3 cellular contexts compared by ENCODE assay signal in the genomic region with DNA sequence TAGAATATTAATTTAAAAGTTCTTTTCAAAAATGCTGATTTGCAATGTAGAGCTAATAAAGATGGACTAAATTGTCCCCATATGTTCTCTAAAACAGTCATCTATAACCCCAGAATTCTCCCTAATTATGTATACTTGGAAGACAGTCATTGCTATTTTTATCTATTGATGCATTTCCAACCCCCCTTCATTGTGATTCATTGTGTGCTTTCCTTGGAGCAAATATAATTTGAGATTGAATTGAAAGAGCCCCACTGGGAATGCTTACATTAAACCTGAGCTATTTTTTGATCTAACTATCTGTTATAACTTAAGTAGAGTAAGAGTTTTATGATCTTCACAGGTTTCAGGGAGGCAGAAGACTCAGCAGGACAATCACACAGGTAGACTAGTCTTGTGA.
TF ChIP-seq lines count a peak whose summit lies in the region.

No MANE protein-coding gene starts in this region.

TF ChIP-seq in SK-N-SH treated with all-trans-retinoic acid at 6 μM for 48 hours, 23 proteins besides CTCF, POLR2A, EP300 and RAD21 (continues in another document):
- TF ChIP-seq ZNF70 (CRISPR knock-in tag; IDR thresholded peaks at IDR 0.05), result no peak
- no peak for TF ChIP-seq ARNTL (CRISPR knock-in tag; IDR thresholded peaks at IDR 0.05; ENCODE audit: borderline replicate concordance, low read depth)
- TF ChIP-seq GLIS3 (CRISPR knock-in tag; IDR thresholded peaks at IDR 0.05), result no peak
- TF ChIP-seq TCF4 (CRISPR knock-in tag; IDR thresholded peaks at IDR 0.05; ENCODE audit: borderline replicate concordance), result no peak
- TF ChIP-seq, protein P1, sequence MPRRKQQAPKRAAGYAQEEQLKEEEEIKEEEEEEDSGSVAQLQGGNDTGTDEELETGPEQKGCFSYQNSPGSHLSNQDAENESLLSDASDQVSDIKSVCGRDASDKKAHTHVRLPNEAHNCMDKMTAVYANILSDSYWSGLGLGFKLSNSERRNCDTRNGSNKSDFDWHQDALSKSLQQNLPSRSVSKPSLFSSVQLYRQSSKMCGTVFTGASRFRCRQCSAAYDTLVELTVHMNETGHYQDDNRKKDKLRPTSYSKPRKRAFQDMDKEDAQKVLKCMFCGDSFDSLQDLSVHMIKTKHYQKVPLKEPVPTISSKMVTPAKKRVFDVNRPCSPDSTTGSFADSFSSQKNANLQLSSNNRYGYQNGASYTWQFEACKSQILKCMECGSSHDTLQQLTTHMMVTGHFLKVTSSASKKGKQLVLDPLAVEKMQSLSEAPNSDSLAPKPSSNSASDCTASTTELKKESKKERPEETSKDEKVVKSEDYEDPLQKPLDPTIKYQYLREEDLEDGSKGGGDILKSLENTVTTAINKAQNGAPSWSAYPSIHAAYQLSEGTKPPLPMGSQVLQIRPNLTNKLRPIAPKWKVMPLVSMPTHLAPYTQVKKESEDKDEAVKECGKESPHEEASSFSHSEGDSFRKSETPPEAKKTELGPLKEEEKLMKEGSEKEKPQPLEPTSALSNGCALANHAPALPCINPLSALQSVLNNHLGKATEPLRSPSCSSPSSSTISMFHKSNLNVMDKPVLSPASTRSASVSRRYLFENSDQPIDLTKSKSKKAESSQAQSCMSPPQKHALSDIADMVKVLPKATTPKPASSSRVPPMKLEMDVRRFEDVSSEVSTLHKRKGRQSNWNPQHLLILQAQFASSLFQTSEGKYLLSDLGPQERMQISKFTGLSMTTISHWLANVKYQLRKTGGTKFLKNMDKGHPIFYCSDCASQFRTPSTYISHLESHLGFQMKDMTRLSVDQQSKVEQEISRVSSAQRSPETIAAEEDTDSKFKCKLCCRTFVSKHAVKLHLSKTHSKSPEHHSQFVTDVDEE (CRISPR knock-in tag; IDR thresholded peaks at IDR 0.05), result no peak
- TF ChIP-seq ZC3H10 (CRISPR knock-in tag; IDR thresholded peaks at IDR 0.05), result no peak
- TF ChIP-seq RARB (CRISPR knock-in tag; IDR thresholded peaks at IDR 0.05), result no peak
- TF ChIP-seq BACH2 (CRISPR knock-in tag; IDR thresholded peaks at IDR 0.05; ENCODE audit: borderline replicate concordance), result no peak
- no peak for TF ChIP-seq CSDC2 (CRISPR knock-in tag; IDR thresholded peaks at IDR 0.05)
- no peak for TF ChIP-seq SNAI2 (CRISPR knock-in tag; IDR thresholded peaks at IDR 0.05)
- TF ChIP-seq ZFP30 (CRISPR knock-in tag; IDR thresholded peaks at IDR 0.05), result no peak
- TF ChIP-seq, protein P2, sequence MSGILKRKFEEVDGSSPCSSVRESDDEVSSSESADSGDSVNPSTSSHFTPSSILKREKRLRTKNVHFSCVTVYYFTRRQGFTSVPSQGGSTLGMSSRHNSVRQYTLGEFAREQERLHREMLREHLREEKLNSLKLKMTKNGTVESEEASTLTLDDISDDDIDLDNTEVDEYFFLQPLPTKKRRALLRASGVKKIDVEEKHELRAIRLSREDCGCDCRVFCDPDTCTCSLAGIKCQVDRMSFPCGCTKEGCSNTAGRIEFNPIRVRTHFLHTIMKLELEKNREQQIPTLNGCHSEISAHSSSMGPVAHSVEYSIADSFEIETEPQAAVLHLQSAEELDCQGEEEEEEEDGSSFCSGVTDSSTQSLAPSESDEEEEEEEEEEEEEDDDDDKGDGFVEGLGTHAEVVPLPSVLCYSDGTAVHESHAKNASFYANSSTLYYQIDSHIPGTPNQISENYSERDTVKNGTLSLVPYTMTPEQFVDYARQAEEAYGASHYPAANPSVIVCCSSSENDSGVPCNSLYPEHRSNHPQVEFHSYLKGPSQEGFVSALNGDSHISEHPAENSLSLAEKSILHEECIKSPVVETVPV (CRISPR knock-in tag; IDR thresholded peaks at IDR 0.05), result no peak
- TF ChIP-seq, protein P3, sequence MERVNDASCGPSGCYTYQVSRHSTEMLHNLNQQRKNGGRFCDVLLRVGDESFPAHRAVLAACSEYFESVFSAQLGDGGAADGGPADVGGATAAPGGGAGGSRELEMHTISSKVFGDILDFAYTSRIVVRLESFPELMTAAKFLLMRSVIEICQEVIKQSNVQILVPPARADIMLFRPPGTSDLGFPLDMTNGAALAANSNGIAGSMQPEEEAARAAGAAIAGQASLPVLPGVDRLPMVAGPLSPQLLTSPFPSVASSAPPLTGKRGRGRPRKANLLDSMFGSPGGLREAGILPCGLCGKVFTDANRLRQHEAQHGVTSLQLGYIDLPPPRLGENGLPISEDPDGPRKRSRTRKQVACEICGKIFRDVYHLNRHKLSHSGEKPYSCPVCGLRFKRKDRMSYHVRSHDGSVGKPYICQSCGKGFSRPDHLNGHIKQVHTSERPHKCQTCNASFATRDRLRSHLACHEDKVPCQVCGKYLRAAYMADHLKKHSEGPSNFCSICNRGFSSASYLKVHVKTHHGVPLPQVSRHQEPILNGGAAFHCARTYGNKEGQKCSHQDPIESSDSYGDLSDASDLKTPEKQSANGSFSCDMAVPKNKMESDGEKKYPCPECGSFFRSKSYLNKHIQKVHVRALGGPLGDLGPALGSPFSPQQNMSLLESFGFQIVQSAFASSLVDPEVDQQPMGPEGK (CRISPR knock-in tag; IDR thresholded peaks at IDR 0.05; ENCODE audit: borderline replicate concordance), result no peak

TF ChIP-seq in SK-N-SH, 30 proteins besides CTCF, POLR2A, EP300 and RAD21:
- no peak for TF ChIP-seq NFIC (IDR thresholded peaks at IDR 0.05; ENCODE audit: borderline replicate concordance)
- no peak for TF ChIP-seq PBX3 (IDR thresholded peaks at IDR 0.05)
- no peak for TF ChIP-seq SIN3A (IDR thresholded peaks at IDR 0.05; ENCODE audit: borderline replicate concordance, low read depth, low read length)
- TF ChIP-seq, protein P4, sequence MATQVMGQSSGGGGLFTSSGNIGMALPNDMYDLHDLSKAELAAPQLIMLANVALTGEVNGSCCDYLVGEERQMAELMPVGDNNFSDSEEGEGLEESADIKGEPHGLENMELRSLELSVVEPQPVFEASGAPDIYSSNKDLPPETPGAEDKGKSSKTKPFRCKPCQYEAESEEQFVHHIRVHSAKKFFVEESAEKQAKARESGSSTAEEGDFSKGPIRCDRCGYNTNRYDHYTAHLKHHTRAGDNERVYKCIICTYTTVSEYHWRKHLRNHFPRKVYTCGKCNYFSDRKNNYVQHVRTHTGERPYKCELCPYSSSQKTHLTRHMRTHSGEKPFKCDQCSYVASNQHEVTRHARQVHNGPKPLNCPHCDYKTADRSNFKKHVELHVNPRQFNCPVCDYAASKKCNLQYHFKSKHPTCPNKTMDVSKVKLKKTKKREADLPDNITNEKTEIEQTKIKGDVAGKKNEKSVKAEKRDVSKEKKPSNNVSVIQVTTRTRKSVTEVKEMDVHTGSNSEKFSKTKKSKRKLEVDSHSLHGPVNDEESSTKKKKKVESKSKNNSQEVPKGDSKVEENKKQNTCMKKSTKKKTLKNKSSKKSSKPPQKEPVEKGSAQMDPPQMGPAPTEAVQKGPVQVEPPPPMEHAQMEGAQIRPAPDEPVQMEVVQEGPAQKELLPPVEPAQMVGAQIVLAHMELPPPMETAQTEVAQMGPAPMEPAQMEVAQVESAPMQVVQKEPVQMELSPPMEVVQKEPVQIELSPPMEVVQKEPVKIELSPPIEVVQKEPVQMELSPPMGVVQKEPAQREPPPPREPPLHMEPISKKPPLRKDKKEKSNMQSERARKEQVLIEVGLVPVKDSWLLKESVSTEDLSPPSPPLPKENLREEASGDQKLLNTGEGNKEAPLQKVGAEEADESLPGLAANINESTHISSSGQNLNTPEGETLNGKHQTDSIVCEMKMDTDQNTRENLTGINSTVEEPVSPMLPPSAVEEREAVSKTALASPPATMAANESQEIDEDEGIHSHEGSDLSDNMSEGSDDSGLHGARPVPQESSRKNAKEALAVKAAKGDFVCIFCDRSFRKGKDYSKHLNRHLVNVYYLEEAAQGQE (IDR thresholded peaks at IDR 0.05; ENCODE audit: low read depth, low read length), result no peak
- TF ChIP-seq JUND (IDR thresholded peaks at IDR 0.05), result no peak
- TF ChIP-seq POLR2AphosphoS5 (IDR thresholded peaks at IDR 0.05; ENCODE audit: low read depth, low read length), result no peak
- TF ChIP-seq GATA2 (CRISPR knock-in tag; IDR thresholded peaks at IDR 0.05), result no peak
- no peak for TF ChIP-seq GABPA (IDR thresholded peaks at IDR 0.05; ENCODE audit: low read depth)
- TF ChIP-seq TEAD4 (IDR thresholded peaks at IDR 0.05; ENCODE audit: borderline replicate concordance, insufficient read depth), result no peak

TF ChIP-seq in HepG2, 621 proteins besides CTCF, POLR2A, EP300 and RAD21:
- no peak for TF ChIP-seq CEBPZ (IDR thresholded peaks at IDR 0.05; ENCODE audit: low read length)
- TF ChIP-seq ZBTB1 (CRISPR knock-in tag; IDR thresholded peaks at IDR 0.05; ENCODE audit: borderline replicate concordance), result no peak
- no peak for TF ChIP-seq ATRX (CRISPR knock-in tag; IDR thresholded peaks at IDR 0.05; ENCODE audit: borderline replicate concordance)
- TF ChIP-seq, protein P5, sequence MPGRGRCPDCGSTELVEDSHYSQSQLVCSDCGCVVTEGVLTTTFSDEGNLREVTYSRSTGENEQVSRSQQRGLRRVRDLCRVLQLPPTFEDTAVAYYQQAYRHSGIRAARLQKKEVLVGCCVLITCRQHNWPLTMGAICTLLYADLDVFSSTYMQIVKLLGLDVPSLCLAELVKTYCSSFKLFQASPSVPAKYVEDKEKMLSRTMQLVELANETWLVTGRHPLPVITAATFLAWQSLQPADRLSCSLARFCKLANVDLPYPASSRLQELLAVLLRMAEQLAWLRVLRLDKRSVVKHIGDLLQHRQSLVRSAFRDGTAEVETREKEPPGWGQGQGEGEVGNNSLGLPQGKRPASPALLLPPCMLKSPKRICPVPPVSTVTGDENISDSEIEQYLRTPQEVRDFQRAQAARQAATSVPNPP (CRISPR knock-in tag; IDR thresholded peaks at IDR 0.05), result no peak
- no peak for TF ChIP-seq CEBPG (CRISPR knock-in tag; IDR thresholded peaks at IDR 0.05)
- TF ChIP-seq, protein P6, sequence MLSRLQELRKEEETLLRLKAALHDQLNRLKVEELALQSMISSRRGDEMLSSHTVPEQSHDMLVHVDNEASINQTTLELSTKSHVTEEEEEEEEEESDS (CRISPR knock-in tag; IDR thresholded peaks at IDR 0.05; ENCODE audit: borderline replicate concordance), result no peak
- no peak for TF ChIP-seq ZNF205 (CRISPR knock-in tag; IDR thresholded peaks at IDR 0.05)
- no peak for TF ChIP-seq ATF1 (CRISPR knock-in tag; IDR thresholded peaks at IDR 0.05)
- no peak for TF ChIP-seq MXD4 (CRISPR knock-in tag; IDR thresholded peaks at IDR 0.05)
- TF ChIP-seq FOXK1 (CRISPR knock-in tag; IDR thresholded peaks at IDR 0.05; ENCODE audit: borderline replicate concordance, low read depth), result no peak
- TF ChIP-seq ZSCAN12 (CRISPR knock-in tag; IDR thresholded peaks at IDR 0.05), result no peak
